11 cellular contexts compared by ENCODE assay signal in genomic region chr1:14603641-14604040, GRCh38. TPM values are rescaled to one million over a fixed set of nuclear protein-coding genes. Genes with fewer than 3 reads are reported as not detected.
DNase-seq lines count a peak whose midpoint lies in the region; ATAC-seq and TF ChIP-seq lines count a peak whose summit lies in the region.
"Had no signal": no experiment of that assay in that cellular context is flagged by ENCODE, and none has a peak within 500 bp of the region (broad histone marks: within the 10 kb centered on the region; RNA-seq: fewer than 3 reads in every experiment).

No MANE protein-coding gene starts in this region.

- peak; percentile 50 for DNase-seq in NCI-H2171 treated with DMSO at 0.1 percent for 48 hours (lab: John Stamatoyannopoulos, UW)
- DNase-seq in NCI-H2171 (lab: John Stamatoyannopoulos, UW): no peak
- DNase-seq in NCI-H524 (lab: John Stamatoyannopoulos, UW): peak; percentile 42 to 70
- DNase-seq in cerebellum (ENCODE audit: low spot score): peak; percentile 49
- DNase-seq in HFFc6: no peak
- no peak for DNase-seq in activated CD8-positive, alpha-beta T cell treated with anti-CD3 and anti-CD28 coated beads, Interleukin-2, amount 10 ng/mL, durations not matched to agents 7 days and 5 days
- DNase-seq: ACHN; CD4-positive, CD25-positive, alpha-beta regulatory T cell; DMS79; HCEC 1CT had no signal

- H3K36me3 Mint-ChIP-seq in HFFc6 (ENCODE audit: low read depth): no peaks in the 10 kb centered on the region
- H3K36me3 Mint-ChIP-seq in activated CD8-positive, alpha-beta T cell treated with anti-CD3 and anti-CD28 coated beads, Interleukin-2, amount 10 ng/mL, durations not matched to agents 7 days and 5 days (ENCODE audit: low read depth): no peaks in the 10 kb centered on the region
- H3K36me3 Mint-ChIP-seq: CD4-positive, CD25-positive, alpha-beta regulatory T cell had no signal

- no peak for ATAC-seq in GM21367 (IDR thresholded peaks at IDR 0.05; ENCODE audit: unreplicated experiment)
- ATAC-seq in activated CD8-positive, alpha-beta T cell treated with anti-CD3 and anti-CD28 coated beads, Interleukin-2, amount 10 ng/mL, durations not matched to agents 7 days and 5 days: no peak

- POLR2A ChIA-PET in activated CD8-positive, alpha-beta T cell treated with anti-CD3 and anti-CD28 coated beads, Interleukin-2, amount 10 ng/mL, durations not matched to agents 7 days and 5 days (lab: Charles Lee): no interaction called here

- H3K4me1 Mint-ChIP-seq in HFFc6 (ENCODE audit: low read depth): no peaks in the 10 kb centered on the region
- H3K4me1 Mint-ChIP-seq in activated CD8-positive, alpha-beta T cell treated with anti-CD3 and anti-CD28 coated beads, Interleukin-2, amount 10 ng/mL, durations not matched to agents 7 days and 5 days (ENCODE audit: low read depth): no peaks in the 10 kb centered on the region

- CTCF ChIA-PET in activated CD8-positive, alpha-beta T cell treated with anti-CD3 and anti-CD28 coated beads, Interleukin-2, amount 10 ng/mL, durations not matched to agents 7 days and 5 days (lab: Charles Lee): no interaction called here

- H3K27ac Mint-ChIP-seq in HFFc6: no peak overlapping the region
- no peak overlapping the region for H3K27ac Mint-ChIP-seq in activated CD8-positive, alpha-beta T cell treated with anti-CD3 and anti-CD28 coated beads, Interleukin-2, amount 10 ng/mL, durations not matched to agents 7 days and 5 days
- H3K27ac Mint-ChIP-seq: CD4-positive, CD25-positive, alpha-beta regulatory T cell had no signal

- no peaks in the 10 kb centered on the region; the same call in 1 of the 2 replicates for H3K27me3 Mint-ChIP-seq in HFFc6 (ENCODE audit: insufficient read depth)
- peaks cover 27% of the 10 kb centered on the region for H3K27me3 Mint-ChIP-seq in activated CD8-positive, alpha-beta T cell treated with anti-CD3 and anti-CD28 coated beads, Interleukin-2, amount 10 ng/mL, durations not matched to agents 7 days and 5 days (ENCODE audit: low read depth)

- H3K9me3 Mint-ChIP-seq in HFFc6: peaks cover 31% of the 10 kb centered on the region
- no peaks in the 10 kb centered on the region for H3K9me3 Mint-ChIP-seq in activated CD8-positive, alpha-beta T cell treated with anti-CD3 and anti-CD28 coated beads, Interleukin-2, amount 10 ng/mL, durations not matched to agents 7 days and 5 days (ENCODE audit: insufficient read depth)

- no peak for TF ChIP-seq CTCF in HFFc6 (IDR thresholded peaks at IDR 0.05)

- H3K4me3 Mint-ChIP-seq in HFFc6: no peak overlapping the region
- no peak overlapping the region for H3K4me3 Mint-ChIP-seq in activated CD8-positive, alpha-beta T cell treated with anti-CD3 and anti-CD28 coated beads, Interleukin-2, amount 10 ng/mL, durations not matched to agents 7 days and 5 days
- H3K4me3 Mint-ChIP-seq: CD4-positive, CD25-positive, alpha-beta regulatory T cell had no signal

RNA-seq across cellular contexts. Expression of gene KAZN, which starts 5.2 kb away (rescaled TPM):
- total RNA-seq in cerebellum: 22.6 TPM
- total RNA-seq in HFFc6 (2021; fragmentation: NEBNext Ultra II Directional; extraction: Animal tissue kit (Norgen Biotek cat#: 25700)): 10 to 100 TPM; 13.1 to 22.3 (median 20.7) TPM
- total RNA-seq in activated CD8-positive, alpha-beta T cell treated with anti-CD3 and anti-CD28 coated beads, Interleukin-2, amount 10 ng/mL, durations not matched to agents 7 days and 5 days: 1 to 10 TPM; 1.1 to 1.7 TPM
- total RNA-seq: CD4-positive, CD25-positive, alpha-beta regulatory T cell had no signal

Comparison
In these comparisons a context has a peak if more than half of its experiments do, and no peak if none do; other contexts are left out.
1. DNase-seq: peak in NCI-H2171 treated with DMSO at 0.1 percent for 48 hours (single experiment), NCI-H524 (2 of 2) and cerebellum (single experiment); none in NCI-H2171 (single experiment), HFFc6 (single experiment) and activated CD8-positive, alpha-beta T cell treated with anti-CD3 and anti-CD28 coated beads, Interleukin-2, amount 10 ng/mL, durations not matched to agents 7 days and 5 days (single experiment).